14 cellular contexts compared by ENCODE assay signal in the genomic region with DNA sequence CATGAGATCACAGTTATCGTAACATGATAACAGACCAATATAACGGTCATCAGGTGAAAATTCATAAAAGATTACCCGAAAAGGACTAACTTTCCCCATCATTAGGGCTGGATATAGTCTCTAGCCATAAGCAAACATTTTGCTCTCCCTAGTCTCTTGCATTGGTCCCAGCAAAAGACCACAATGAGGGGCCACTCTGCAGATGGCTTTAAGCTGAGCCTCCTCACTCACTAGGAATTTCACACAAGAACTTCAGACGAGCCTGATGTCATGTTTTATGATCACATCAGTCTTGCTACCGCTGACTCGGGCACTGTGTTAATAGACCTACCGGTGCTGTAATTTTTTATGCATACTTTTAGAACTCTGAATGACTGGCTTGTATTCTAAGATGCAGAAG.
"Had no signal": no experiment of that assay in that cellular context is flagged by ENCODE, and none has a peak within 500 bp of the region (broad histone marks: within the 10 kb centered on the region; RNA-seq: fewer than 3 reads in every experiment).

No MANE protein-coding gene starts in this region.

- H3K27me3 Mint-ChIP-seq: activated naive CD8-positive, alpha-beta T cell treated with anti-CD3 and anti-CD28 coated beads, Interleukin-2, amount 10 ng/mL, durations not matched to agents 7 days and 5 days had no signal

- H3K4me1 ChIP-seq: gastrocnemius medialis had no signal

- H3K27me3 ChIP-seq: gastrocnemius medialis, transverse colon had no signal

- ATAC-seq: gastrocnemius medialis, left ventricle myocardium superior, WTC11 had no signal

- H3K27ac ChIP-seq: epithelial cell of prostate, gastrocnemius medialis, transverse colon had no signal

- H3K4me3 ChIP-seq: gastrocnemius medialis, transverse colon had no signal

- DNase-seq: activated CD4-positive, alpha-beta T cell treated with anti-CD3 and anti-CD28 coated beads for 48 hours; activated effector memory CD4-positive, alpha-beta T cell treated with Interleukin-2 at 50 U/mL for 16 hours; activated naive CD8-positive, alpha-beta T cell treated with anti-CD3 and anti-CD28 coated beads, Interleukin-2, amount 10 ng/mL, durations not matched to agents 7 days and 5 days; activated T-cell treated with anti-CD3 and anti-CD28 coated beads for 4 hours; gastrocnemius medialis; left ventricle myocardium superior; posterior cingulate gyrus; stimulated activated CD4-positive, alpha-beta T cell treated with anti-CD3 and anti-CD28 coated beads, Interleukin-1b, Interleukin-23, amount 100 ng/mL, for 48 hours; stimulated activated naive CD4-positive, alpha-beta T cell; substantia nigra; T-helper 1 cell; transverse colon had no signal

- H3K4me3 Mint-ChIP-seq: WTC11 had no signal
